8 cellular contexts compared by ENCODE assay signal in genomic region chr17:30693772-30694171, GRCh38.
A peak's percentile ranks its signal among the peaks of the same experiment; 100 is the strongest.
DNase-seq lines count a peak whose midpoint lies in the region; ATAC-seq and TF ChIP-seq lines count a peak whose summit lies in the region.
"Not testable (repeated sequence)": the region's sequence is repeated elsewhere in the genome, so short reads cannot be mapped to it uniquely, and the experiment has no call there.

No MANE protein-coding gene starts in this region.

- H3K27ac ChIP-seq in IMR-90 (ENCODE audit: insufficient read depth, low read length); caudate nucleus (ENCODE audit: low read depth, low read length); right cardiac atrium (ENCODE audit: low read length); neural progenitor cell: not testable (repeated sequence)

- H3K14ac ChIP-seq in IMR-90 (replicated peaks; ENCODE audit: low read depth, low read length) = not testable (repeated sequence)

- not testable (repeated sequence) for H3K4ac ChIP-seq in IMR-90 (ENCODE audit: low read depth, low read length)

- intact Hi-C loops in Calu3 (cut with micrococcal nuclease; ENCODE audit: unreplicated experiment); right cardiac atrium (cut with DNase I): not testable (repeated sequence)
- intact Hi-C loops in IMR-90 (cut with micrococcal nuclease) = loop anchor here (10.0 kb wide), 1 partner anchor 89 kb away; no protein-coding TSS in a partner anchor

- H3K18ac ChIP-seq in IMR-90 (ENCODE audit: low read depth, low read length) = not testable (repeated sequence)

- peaks cover 12% of the 10 kb centered on the region for H4K20me1 ChIP-seq in IMR-90 (ENCODE audit: insufficient read depth, low read length)
- not testable (repeated sequence) for H4K20me1 ChIP-seq in neural progenitor cell (ENCODE audit: low read depth)

- no CpG with 5 or more reads among the region's 20 CpGs for WGBS in IMR-90 (ENCODE audit: extremely low coverage in 2 of 2, insufficient read length in 1 of 2), 2 experiments
- 3% methylated on average over 18 of the region's 20 CpGs for WGBS in right cardiac atrium

- H3K9me1 ChIP-seq in IMR-90 (ENCODE audit: insufficient read depth, low read length) = not testable (repeated sequence)

- H3F3A ChIP-seq in neural progenitor cell (ENCODE audit: low read depth) = peaks cover 12% of the 10 kb centered on the region

- dilution Hi-C loops in IMR-90 (cut with HindIII; ENCODE audit: low sequenced_read_pairs, unreplicated experiment) = not testable (repeated sequence)

- not testable (repeated sequence) for H3K79me1 ChIP-seq in IMR-90 (ENCODE audit: low read depth in 1 of 2, low read length in 2 of 2)

- not testable (repeated sequence) for H4K5ac ChIP-seq in IMR-90 (ENCODE audit: low read depth, low read length)

- 0 out of 2 replicates have a peak overlapping the region, but pooled peaks have one; percentile 26 for H3K4me2 ChIP-seq in IMR-90 (ENCODE audit: low read depth, low read length)
- peak overlapping the region; percentile 73 for H3K4me2 ChIP-seq in neural progenitor cell

- ATAC-seq in IMR-90 (ENCODE audit: low read depth) = not testable (repeated sequence)
- peak; percentile 36 to 40 for ATAC-seq in right cardiac atrium
- peak; percentile 67 for ATAC-seq in stimulated activated naive CD8-positive, alpha-beta T cell treated with anti-CD3 and anti-CD28 coated beads, Interleukin-15, Interleukin-2, amounts not matched to agents 100 U/mL and 50 U/mL, for 24 hours

- H2BK5ac ChIP-seq in IMR-90 (ENCODE audit: low read depth, low read length, poor library complexity, severe bottlenecking) = not testable (repeated sequence)

- not testable (repeated sequence) for H2BK20ac ChIP-seq in IMR-90 (ENCODE audit: low read depth, low read length)

- H3K27ac Mint-ChIP-seq in Calu3 (ENCODE audit: unreplicated experiment); neural progenitor cell: not testable (repeated sequence)

- H3K36me3 Mint-ChIP-seq in Calu3 (ENCODE audit: insufficient read depth, unreplicated experiment); neural progenitor cell: not testable (repeated sequence)

- H3K79me2 ChIP-seq in neural progenitor cell (ENCODE audit: low read depth) = not testable (repeated sequence)

- in situ Hi-C loops in IMR-90 (cut with MboI; ENCODE audit: low sequenced_read_pairs) = not testable (repeated sequence)

- not testable (repeated sequence) for H3K9me3 Mint-ChIP-seq in Calu3 (ENCODE audit: low read depth, unreplicated experiment); neural progenitor cell

- CTCF ChIA-PET in Calu3 (lab: Charles Lee); IMR-90 (lab: Yijun Ruan, JAX): not testable (repeated sequence)

- H4K8ac ChIP-seq in IMR-90 (ENCODE audit: low read depth in 2 of 2, low read length in 2 of 2) = not testable (repeated sequence)

- H3K4me1 Mint-ChIP-seq in Calu3 (ENCODE audit: low read depth, unreplicated experiment) = peaks cover 17% of the 10 kb centered on the region
- peaks cover 19% of the 10 kb centered on the region for H3K4me1 Mint-ChIP-seq in neural progenitor cell

- H3K36me3 ChIP-seq in IMR-90 (ENCODE audit: control insufficient read depth, insufficient read depth, low read length); neural progenitor cell: not testable (repeated sequence)

- not testable (repeated sequence) for H3K23ac ChIP-seq in IMR-90 (ENCODE audit: low read depth, low read length)

- H3K9ac ChIP-seq in IMR-90 (ENCODE audit: low read depth, low read length); neural progenitor cell: not testable (repeated sequence)

- H2BK120ac ChIP-seq in IMR-90 (ENCODE audit: low read depth, low read length) = not testable (repeated sequence)

- not testable (repeated sequence) for H3K4me1 ChIP-seq in IMR-90 (ENCODE audit: control insufficient read depth, insufficient read depth, low read length); right cardiac atrium (ENCODE audit: control insufficient read depth, insufficient read depth, low read length); neural progenitor cell

- H3K9me3 ChIP-seq in IMR-90 (ENCODE audit: control insufficient read depth, insufficient read depth, low read length); right cardiac atrium (ENCODE audit: control insufficient read depth, low read length); neural progenitor cell (ENCODE audit: low read depth): not testable (repeated sequence)

- not testable (repeated sequence) for H2BK15ac ChIP-seq in IMR-90 (ENCODE audit: low read depth, low read length)

- H3K27me3 ChIP-seq in IMR-90 (ENCODE audit: control insufficient read depth, insufficient read depth, low read length); right cardiac atrium (ENCODE audit: control insufficient read depth, insufficient read depth): not testable (repeated sequence)
- peaks cover 29% of the 10 kb centered on the region for H3K27me3 ChIP-seq in neural progenitor cell

- not testable (repeated sequence) for H2AK5ac ChIP-seq in IMR-90 (ENCODE audit: low read depth, low read length)

- peak; percentile 33 for TF ChIP-seq CTCF in Calu3 (IDR thresholded peaks at IDR 0.05; ENCODE audit: unreplicated experiment)
- not testable (repeated sequence) for TF ChIP-seq CTCF in IMR-90 (conservative IDR thresholded peaks at IDR 0.05; ENCODE audit: low read depth, low read length)
- peak; percentile 53 for TF ChIP-seq CTCF in neural progenitor cell (IDR thresholded peaks at IDR 0.05)

- H2AFZ ChIP-seq in IMR-90 (replicated peaks; ENCODE audit: low read length, poor library complexity) = not testable (repeated sequence)
- H2AFZ ChIP-seq in neural progenitor cell (replicated peaks) = peak overlapping the region; percentile 79

- DNase-seq in Calu3 (peak; percentile 48), T follicular helper cell (ENCODE audit: low read depth) (peak; percentile 25), caudate nucleus (lab: John Stamatoyannopoulos, UW) (peak in 32 of 61 donors; percentile 18 to 75 (median 45)), right cardiac atrium (peak in 1 of 3 donors; percentile 56), neural progenitor cell (ENCODE audit: low spot score) (peak; percentile 60)
- DNase-seq in IMR-90 = not testable (repeated sequence)
- peak; percentile 59 for DNase-seq in activated T-cell treated with anti-CD3 and anti-CD28 coated beads, Interleukin-2, amount 50 U/mL, for 1 hour
- peak; percentile 63 for DNase-seq in stimulated activated naive CD8-positive, alpha-beta T cell treated with anti-CD3 and anti-CD28 coated beads, Interleukin-15, Interleukin-2, amounts not matched to agents 100 U/mL and 50 U/mL, for 24 hours

- not testable (repeated sequence) for H4K91ac ChIP-seq in IMR-90 (ENCODE audit: insufficient read depth, low read depth, low read length)

- not testable (repeated sequence) for H3K4me3 ChIP-seq in IMR-90 (ENCODE audit: insufficient read depth, low read depth, low read length)
- H3K4me3 ChIP-seq in right cardiac atrium (ENCODE audit: low read length) = peak overlapping the region; percentile 15
- peak overlapping the region; percentile 28 for H3K4me3 ChIP-seq in neural progenitor cell

- not testable (repeated sequence) for H3K4me3 Mint-ChIP-seq in Calu3 (ENCODE audit: low read depth, unreplicated experiment)
- H3K4me3 Mint-ChIP-seq in neural progenitor cell = peak overlapping the region; percentile 41

- TF ChIP-seq POLR2A in IMR-90 (IDR thresholded peaks at IDR 0.05; ENCODE audit: low read depth, low read length) = not testable (repeated sequence)

- H3K27me3 Mint-ChIP-seq in Calu3 (ENCODE audit: unreplicated experiment) = peaks cover 13% of the 10 kb centered on the region
- H3K27me3 Mint-ChIP-seq in neural progenitor cell (ENCODE audit: insufficient read depth, low read depth) = not testable (repeated sequence)

- not testable (repeated sequence) for BruUV-seq in Calu3 (replicated peaks; lab: Mats Ljungman, UMichigan); IMR-90 (replicated peaks; lab: Mats Ljungman, UMichigan)

- not testable (repeated sequence) for H2AK9ac ChIP-seq in IMR-90 (replicated peaks; ENCODE audit: low read depth, low read length, poor library complexity)

- not testable (repeated sequence) for H3K56ac ChIP-seq in IMR-90 (ENCODE audit: extremely low read depth, insufficient read depth, low read length)

- not testable (repeated sequence) for TF ChIP-seq RAD21 in IMR-90 (IDR thresholded peaks at IDR 0.05; ENCODE audit: low read length)

- POLR2A ChIA-PET in IMR-90 (lab: Charles Lee; ENCODE audit: unreplicated experiment) = not testable (repeated sequence)
